In the genomic region with DNA sequence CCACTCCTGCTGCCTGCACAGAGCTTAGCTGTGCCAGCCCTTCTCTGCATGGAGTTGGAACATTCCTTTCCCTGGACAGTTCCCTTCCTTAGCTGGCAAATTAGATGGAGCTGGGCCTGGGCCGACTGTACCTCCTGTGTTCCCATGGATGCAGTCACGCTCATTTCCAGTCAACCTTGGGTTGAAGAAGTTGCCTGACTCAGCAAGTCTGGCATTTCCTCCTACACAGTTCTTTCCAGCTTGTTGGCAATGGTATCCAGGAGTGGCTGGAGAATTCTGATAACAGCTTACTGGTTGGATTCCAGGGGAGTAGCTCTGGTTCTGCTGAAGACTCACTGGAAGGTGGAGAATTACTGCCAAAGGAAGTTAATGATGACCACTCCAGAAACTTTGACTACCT, we compare ENCODE assay signal across 15 cellular contexts. TPM values are rescaled to one million over a fixed set of nuclear protein-coding genes. Genes with fewer than 3 reads are reported as not detected.
DNase-seq lines count a peak whose midpoint lies in the region; ATAC-seq and TF ChIP-seq lines count a peak whose summit lies in the region.
"Had no signal": no experiment of that assay in that cellular context is flagged by ENCODE, and none has a peak within 500 bp of the region (broad histone marks: within the 10 kb centered on the region; RNA-seq: fewer than 3 reads in every experiment).

No MANE protein-coding gene starts in this region.

- ATAC-seq in GM21529 (IDR thresholded peaks at IDR 0.05; ENCODE audit: unreplicated experiment): no peak

- TF ChIP-seq CTCF in epithelial cell of esophagus (IDR thresholded peaks at IDR 0.05; ENCODE audit: insufficient read depth, low read depth, low read length, missing control alignments): no peak

- H3K4me3 ChIP-seq in epithelial cell of esophagus (ENCODE audit: low read length): no peak overlapping the region

- DNase-seq in EL: peak; percentile 83
- peak; percentile 37 for DNase-seq in OCI-M1 (lab: John Stamatoyannopoulos, UW)
- DNase-seq in epithelial cell of esophagus (ENCODE audit: low read depth): peak; percentile 91
- DNase-seq in pulmonary artery endothelial cell (ENCODE audit: low read depth, low spot score): peak; percentile 79
- no peak for DNase-seq in NOMO-1 treated with dmso at 0.1 percent for 144 hours (lab: John Stamatoyannopoulos, UW; ENCODE audit: unreplicated experiment)
- DNase-seq in NCI-H1417 (lab: John Stamatoyannopoulos, UW): no peak
- no peak for DNase-seq in Ammon's horn (ENCODE audit: low spot score)
- DNase-seq: activated CD4-positive, alpha-beta memory T cell treated with anti-CD3 and anti-CD28 coated beads, Interleukin-2, amount 10 ng/mL, durations not matched to agents 7 days and 5 days; activated naive CD8-positive, alpha-beta T cell treated with anti-CD3 and anti-CD28 coated beads, Interleukin-2, amount 10 ng/mL, durations not matched to agents 7 days and 5 days; effector memory CD4-positive, alpha-beta T cell; KBM-7; NCI-H2107; stimulated activated CD4-positive, alpha-beta T cell treated with anti-CD3 and anti-CD28 coated beads, Interleukin-2, amount 100 ng/mL, for 24 hours had no signal

RNA-seq across cellular contexts. Expression of a gene that starts 9.2 kb away (rescaled TPM):
- total RNA-seq in pulmonary artery endothelial cell: 0.04 TPM in 1 of 2 replicates, not detected in the other
- total RNA-seq: neural crest cell had no signal

Comparison
In these comparisons a context has a peak if more than half of its experiments do, and no peak if none do; other contexts are left out.
1. DNase-seq: peak in EL (single experiment), OCI-M1 (single experiment), epithelial cell of esophagus (single experiment) and pulmonary artery endothelial cell (single experiment); none in NOMO-1 treated with dmso at 0.1 percent for 144 hours (single experiment), NCI-H1417 (0 of 3) and Ammon's horn (single experiment).